In genomic region chr19:14101003-14101545, GRCh38 we compare ENCODE assay signal across 25 cellular contexts. TPM values are rescaled to one million over a fixed set of nuclear protein-coding genes. Genes with fewer than 3 reads are reported as not detected.
DNase-seq lines count a peak whose midpoint lies in the region; ATAC-seq, FAIRE-seq and TF ChIP-seq lines count a peak whose summit lies in the region.
"Had no signal": no experiment of that assay in that cellular context is flagged by ENCODE, and none has a peak within 500 bp of the region (broad histone marks: within the 10 kb centered on the region; RNA-seq: fewer than 3 reads in every experiment).

No MANE protein-coding gene starts in this region.

- H3K36me3 Mint-ChIP-seq in activated naive CD4-positive, alpha-beta T cell treated with anti-CD3 and anti-CD28 coated beads, Interleukin-2, amount 50 U/mL, for 24 hours, result peaks cover 4% of the 10 kb centered on the region
- peaks cover 35% of the 10 kb centered on the region for H3K36me3 Mint-ChIP-seq in nephron progenitor cell (ENCODE audit: low read depth)

- H3K27ac ChIP-seq in HepG2 (ENCODE audit: extremely low read length, insufficient read depth, low read length), result no peak overlapping the region
- H3K27ac ChIP-seq in right lobe of liver, result no peak overlapping the region
- H3K27ac ChIP-seq: A549; BLaER1 treated with 17β-estradiol and CSF1 and Interleukin-3, amounts not matched to agents 10 nM and 100 nM had no signal

- TF ChIP-seq EP300 in HepG2 (IDR thresholded peaks at IDR 0.05; ENCODE audit: low read depth in 2 of 2, low read length in 2 of 2) (no peak), HepG2 (CRISPR knock-in tag; IDR thresholded peaks at IDR 0.05; ENCODE audit: borderline replicate concordance) (no peak)

- in situ Hi-C loops in HepG2 (cut with HindIII; ENCODE audit: extremely low pct_ligation_motif_present, low pct_unique_long_range_greater_than_20kb), result no loop called here

- no peak overlapping the region for H3K9ac ChIP-seq in HepG2 (ENCODE audit: insufficient read depth, low read depth, low read length)

- TF ChIP-seq POLR2A in HepG2 (IDR thresholded peaks at IDR 0.05; ENCODE audit: insufficient read depth in 1 of 2, low read depth in 2 of 2, low read length in 2 of 2) (no peak), right lobe of liver (IDR thresholded peaks at IDR 0.05) (no peak)

- H3K9me3 Mint-ChIP-seq in activated naive CD4-positive, alpha-beta T cell treated with anti-CD3 and anti-CD28 coated beads, Interleukin-2, amount 50 U/mL, for 24 hours, result no peaks in the 10 kb centered on the region
- H3K9me3 Mint-ChIP-seq in nephron progenitor cell, result no peaks in the 10 kb centered on the region
- H3K9me3 Mint-ChIP-seq: CD4-positive, alpha-beta T cell; CD8-positive, alpha-beta memory T cell had no signal

- H3K4me1 ChIP-seq in HepG2 (ENCODE audit: insufficient read depth, low read length) (no peaks in the 10 kb centered on the region), right lobe of liver (no peaks in the 10 kb centered on the region)
- H3K4me1 ChIP-seq: A549, BE2C had no signal

- 100% methylated on average over 5 of the region's 6 CpGs for WGBS in HepG2 (ENCODE audit: low lambda C conversion rate)
- 82% methylated on average over 2 of the region's 6 CpGs for WGBS in right lobe of liver (ENCODE audit: insufficient coverage, low coverage, low lambda C conversion rate, missing lambda C conversion rate)

- CTCF ChIA-PET in HepG2 (lab: Yijun Ruan, JAX; ENCODE audit: low intra/inter-chr PET ratio, low total read pairs), result no interaction called here

- no peak for ATAC-seq in HepG2
- no peak for ATAC-seq in right lobe of liver
- ATAC-seq: A549, GM12878 had no signal

- no TSS peak for BruUV-seq in HepG2 (replicated peaks; lab: Mats Ljungman, UMichigan)

- H3K27me3 Mint-ChIP-seq in activated naive CD4-positive, alpha-beta T cell treated with anti-CD3 and anti-CD28 coated beads, Interleukin-2, amount 50 U/mL, for 24 hours, result no peaks in the 10 kb centered on the region
- H3K27me3 Mint-ChIP-seq in nephron progenitor cell (ENCODE audit: low read depth, poor library complexity), result peaks cover 2% of the 10 kb centered on the region
- H3K27me3 Mint-ChIP-seq: CD4-positive, alpha-beta T cell; CD8-positive, alpha-beta memory T cell had no signal

- H3K4me3 Mint-ChIP-seq in activated naive CD4-positive, alpha-beta T cell treated with anti-CD3 and anti-CD28 coated beads, Interleukin-2, amount 50 U/mL, for 24 hours, result no peak overlapping the region
- no peak overlapping the region for H3K4me3 Mint-ChIP-seq in nephron progenitor cell
- H3K4me3 Mint-ChIP-seq: CD14-positive monocyte; CD4-positive, alpha-beta T cell; CD8-positive, alpha-beta memory T cell had no signal

- H3K9me3 ChIP-seq in HepG2 (ENCODE audit: low read length), result no peaks in the 10 kb centered on the region
- H3K9me3 ChIP-seq in right lobe of liver, result no peaks in the 10 kb centered on the region
- H3K9me3 ChIP-seq: A549; BE2C; BLaER1 treated with 17β-estradiol and CSF1 and Interleukin-3, amounts not matched to agents 10 nM and 100 nM had no signal

- H3K27ac Mint-ChIP-seq in activated naive CD4-positive, alpha-beta T cell treated with anti-CD3 and anti-CD28 coated beads, Interleukin-2, amount 50 U/mL, for 24 hours, result peak overlapping the region; percentile 46
- peak overlapping the region; percentile 48 for H3K27ac Mint-ChIP-seq in nephron progenitor cell
- H3K27ac Mint-ChIP-seq: CD4-positive, alpha-beta T cell had no signal

- FAIRE-seq in HepG2 (lab: Jason Lieb, UNC), result no peak
- FAIRE-seq: A549, D721Med, GM12878, H1 had no signal

- H3K4me1 Mint-ChIP-seq in activated naive CD4-positive, alpha-beta T cell treated with anti-CD3 and anti-CD28 coated beads, Interleukin-2, amount 50 U/mL, for 24 hours, result no peaks in the 10 kb centered on the region
- H3K4me1 Mint-ChIP-seq in nephron progenitor cell, result no peaks in the 10 kb centered on the region
- H3K4me1 Mint-ChIP-seq: CD14-positive monocyte; CD8-positive, alpha-beta memory T cell had no signal

- H3K4me3 ChIP-seq in HepG2 (replicated peaks in 1 of 3; ENCODE audit: insufficient read depth in 1 of 3, low read depth in 2 of 3, low read length in 3 of 3) (no peak overlapping the region), right lobe of liver (no peak overlapping the region)
- H3K4me3 ChIP-seq: A549; BLaER1 treated with 17β-estradiol and CSF1 and Interleukin-3, amounts not matched to agents 10 nM and 100 nM; GM12878 had no signal

- peaks cover 8 to 29% of the 10 kb centered on the region in 2 experiments for H3K36me3 ChIP-seq in HepG2 (replicated peaks in 1 of 2; ENCODE audit: control insufficient read depth in 1 of 2, insufficient read depth in 2 of 2, low read length in 2 of 2)
- peaks cover 0 to 74% (median 27%) of the 10 kb centered on the region in 4 donors for H3K36me3 ChIP-seq in right lobe of liver

- H3K79me2 ChIP-seq in HepG2 (ENCODE audit: insufficient read depth, low read length), result no peaks in the 10 kb centered on the region

- intact Hi-C loops in HepG2 (cut with micrococcal nuclease; ENCODE audit: unreplicated experiment), result no loop called here
- intact Hi-C loops in right lobe of liver (cut with DNase I), result no loop called here

- TF ChIP-seq RAD21 in HepG2 (CRISPR knock-in tag; IDR thresholded peaks at IDR 0.05), result no peak

- no peak overlapping the region for H3K4me2 ChIP-seq in HepG2 (ENCODE audit: low read depth, low read length)
- H3K4me2 ChIP-seq: A549; BLaER1 treated with 17β-estradiol and CSF1 and Interleukin-3, amounts not matched to agents 10 nM and 100 nM had no signal

- H4K20me1 ChIP-seq in HepG2 (ENCODE audit: insufficient read depth, low read length), result no peaks in the 10 kb centered on the region

- H3K27me3 ChIP-seq in HepG2 (ENCODE audit: control insufficient read depth in 1 of 2, insufficient read depth in 2 of 2, low read length in 2 of 2) (no peaks in the 10 kb centered on the region), right lobe of liver (no peaks in the 10 kb centered on the region)
- H3K27me3 ChIP-seq: BE2C; BLaER1 treated with 17β-estradiol and CSF1 and Interleukin-3, amounts not matched to agents 10 nM and 100 nM had no signal

- POLR2A ChIA-PET in HepG2 (lab: Yijun Ruan, JAX), result no interaction called here

- H2AFZ ChIP-seq in HepG2 (ENCODE audit: low read length), result no peak overlapping the region

- DNase-seq in activated naive CD4-positive, alpha-beta T cell treated with anti-CD3 and anti-CD28 coated beads, Interleukin-2, amount 50 U/mL, for 16 hours, result no peak
- DNase-seq in HepG2 (ENCODE audit: low spot score) (no peak), right lobe of liver (no peak), nephron progenitor cell (no peak), GM19240 (ENCODE audit: insufficient read length, low spot score) (no peak), GOT3 (lab: John Stamatoyannopoulos, UW) (no peak)
- DNase-seq: 8988T; ACHN; AML-193; BE2C; CD4-positive, alpha-beta T cell; CD8-positive, alpha-beta memory T cell; DMS 273 treated with DMSO at 0.1 percent for 48 hours; DMS79; EL; GDM1; H7; HCEC 1CT had no signal

- TF ChIP-seq CTCF in HepG2 (CRISPR knock-in tag; IDR thresholded peaks at IDR 0.05) (no peak), right lobe of liver (IDR thresholded peaks at IDR 0.05) (no peak), nephron progenitor cell (IDR thresholded peaks at IDR 0.05) (no peak)

RNA-seq across cellular contexts. Expression of gene SAMD1, which starts 10.5 kb away (rescaled TPM):
- total RNA-seq in HepG2 (2016; rRNA removed; fragmentation: Illumina TruSeq; extraction: Trizol), result 27.0 and 45.0 TPM in 2 replicates
- 16.3 and 17.4 TPM in 2 replicates for total RNA-seq in HepG2 (2016; cell fraction: cytosol; rRNA removed; fragmentation: Illumina TruSeq; extraction: Trizol; ENCODE audit: low read depth)
- 26.7 and 42.1 TPM in 2 replicates for total RNA-seq in HepG2 (2016; cell fraction: insoluble cytoplasmic fraction; rRNA removed; fragmentation: Illumina TruSeq; extraction: Trizol)
- 41.7 and 44.3 TPM in 2 replicates for total RNA-seq in HepG2 (2016; cell fraction: membrane; rRNA removed; fragmentation: Illumina TruSeq; extraction: Trizol)
- total RNA-seq in HepG2 (2016; cell fraction: nucleus; rRNA removed; fragmentation: Illumina TruSeq; extraction: Trizol), result 16.8 and 22.1 TPM in 2 replicates
- 17.5 and 18.9 TPM in 2 replicates for polyA plus RNA-seq in HepG2 (2011; rRNA removed)
- 15.2 and 23.1 TPM in 2 replicates for polyA plus RNA-seq in HepG2 (2011; cell fraction: cytosol; rRNA removed)
- polyA plus RNA-seq in HepG2 (2011; cell fraction: nucleus; rRNA removed), result 29.2 and 34.6 TPM in 2 replicates
- 20.9 and 23.9 TPM in 2 replicates for polyA plus RNA-seq in HepG2 (2012)
- 25.4 and 28.8 TPM in 2 replicates for polyA plus RNA-seq in HepG2 (2016; cell fraction: cytosol; fragmentation: Illumina TruSeq; extraction: Trizol; ENCODE audit: low read depth)
- 41.5 and 54.0 TPM in 2 replicates for polyA plus RNA-seq in HepG2 (2016; cell fraction: insoluble cytoplasmic fraction; fragmentation: Illumina TruSeq; extraction: Trizol; ENCODE audit: low read depth)
- 47.7 and 54.2 TPM in 2 replicates for polyA plus RNA-seq in HepG2 (2016; cell fraction: membrane; fragmentation: Illumina TruSeq; extraction: Trizol; ENCODE audit: low read depth)
- 48.4 and 51.7 TPM in 2 replicates for polyA plus RNA-seq in HepG2 (2016; cell fraction: nucleus; fragmentation: Illumina TruSeq; extraction: Trizol; ENCODE audit: insufficient read depth, low read depth)
- polyA minus RNA-seq in HepG2 (2011; rRNA and poly(A)+ RNA removed; ENCODE audit: low replicate concordance), result 19.3 and 29.7 TPM in 2 replicates
- polyA minus RNA-seq in HepG2 (2011; cell fraction: cytosol; rRNA and poly(A)+ RNA removed), result 18.1 and 18.2 TPM in 2 replicates
- 3.5 and 5.5 TPM in 2 replicates for polyA minus RNA-seq in HepG2 (2011; cell fraction: nucleus; rRNA and poly(A)+ RNA removed)
- total RNA-seq in right lobe of liver, result 10 to 100 TPM in 5 of 6 experiments, 1 to 10 TPM in 1; 10.0 to 25.3 (median 15.6) TPM

RNA-seq across cellular contexts. Expression of gene C19orf67, which starts 15.5 kb away (rescaled TPM):
- total RNA-seq in HepG2 (2016; rRNA removed; fragmentation: Illumina TruSeq; extraction: Trizol) (0.11 TPM in 1 of 2 replicates, not detected in the other), right lobe of liver (under 1 TPM in 1 of 6 experiments, not detected in 5; 0.27 TPM)
- not detected in 2 replicates for total RNA-seq in HepG2 (2016; cell fraction: cytosol; rRNA removed; fragmentation: Illumina TruSeq; extraction: Trizol; ENCODE audit: low read depth)
- total RNA-seq in HepG2 (2016; cell fraction: insoluble cytoplasmic fraction; rRNA removed; fragmentation: Illumina TruSeq; extraction: Trizol), result not detected in 2 replicates
- not detected in 2 replicates for total RNA-seq in HepG2 (2016; cell fraction: membrane; rRNA removed; fragmentation: Illumina TruSeq; extraction: Trizol)
- total RNA-seq in HepG2 (2016; cell fraction: nucleus; rRNA removed; fragmentation: Illumina TruSeq; extraction: Trizol), result 0.66 TPM in 1 of 2 replicates, not detected in the other
- polyA plus RNA-seq in HepG2 (2011; rRNA removed), result 0.32 and 0.69 TPM in 2 replicates
- polyA plus RNA-seq in HepG2 (2011; cell fraction: cytosol; rRNA removed), result 0.22 and 0.56 TPM in 2 replicates
- polyA plus RNA-seq in HepG2 (2011; cell fraction: nucleus; rRNA removed), result 3.7 and 5.8 TPM in 2 replicates
- polyA plus RNA-seq in HepG2 (2012), result 0.12 and 0.36 TPM in 2 replicates
- not detected in 2 replicates for polyA plus RNA-seq in HepG2 (2016; cell fraction: cytosol; fragmentation: Illumina TruSeq; extraction: Trizol; ENCODE audit: low read depth)
- polyA plus RNA-seq in HepG2 (2016; cell fraction: insoluble cytoplasmic fraction; fragmentation: Illumina TruSeq; extraction: Trizol; ENCODE audit: low read depth), result not detected in 2 replicates
- polyA plus RNA-seq in HepG2 (2016; cell fraction: membrane; fragmentation: Illumina TruSeq; extraction: Trizol; ENCODE audit: low read depth), result not detected in 2 replicates
- not detected in 2 replicates for polyA plus RNA-seq in HepG2 (2016; cell fraction: nucleus; fragmentation: Illumina TruSeq; extraction: Trizol; ENCODE audit: insufficient read depth, low read depth)
- 0.21 and 0.56 TPM in 2 replicates for polyA minus RNA-seq in HepG2 (2011; rRNA and poly(A)+ RNA removed; ENCODE audit: low replicate concordance)
- polyA minus RNA-seq in HepG2 (2011; cell fraction: cytosol; rRNA and poly(A)+ RNA removed), result 0.40 TPM in 1 of 2 replicates, not detected in the other
- polyA minus RNA-seq in HepG2 (2011; cell fraction: nucleus; rRNA and poly(A)+ RNA removed), result 1.0 and 1.1 TPM in 2 replicates
- total RNA-seq: CD4-positive, alpha-beta T cell; GM12878; H1 had no signal
- polyA plus RNA-seq: A549; CD14-positive monocyte; CD8-positive, alpha-beta memory T cell had no signal

RNA-seq across cellular contexts. Expression of gene PRKACA, which starts 16.5 kb away (rescaled TPM):
- total RNA-seq in HepG2 (2016; rRNA removed; fragmentation: Illumina TruSeq; extraction: Trizol) (11.0 and 14.0 TPM in 2 replicates), right lobe of liver (10 to 100 TPM; 54.8 to 87.5 (median 63.1) TPM)
- 20.4 and 21.6 TPM in 2 replicates for total RNA-seq in HepG2 (2016; cell fraction: cytosol; rRNA removed; fragmentation: Illumina TruSeq; extraction: Trizol; ENCODE audit: low read depth)
- total RNA-seq in HepG2 (2016; cell fraction: insoluble cytoplasmic fraction; rRNA removed; fragmentation: Illumina TruSeq; extraction: Trizol), result 10.4 and 13.7 TPM in 2 replicates
- 56.9 and 57.5 TPM in 2 replicates for total RNA-seq in HepG2 (2016; cell fraction: membrane; rRNA removed; fragmentation: Illumina TruSeq; extraction: Trizol)
- total RNA-seq in HepG2 (2016; cell fraction: nucleus; rRNA removed; fragmentation: Illumina TruSeq; extraction: Trizol), result 13.6 and 18.3 TPM in 2 replicates
- polyA plus RNA-seq in HepG2 (2011; rRNA removed), result 18.2 and 22.9 TPM in 2 replicates
- 19.3 and 19.7 TPM in 2 replicates for polyA plus RNA-seq in HepG2 (2011; cell fraction: cytosol; rRNA removed)
- 23.6 and 27.0 TPM in 2 replicates for polyA plus RNA-seq in HepG2 (2011; cell fraction: nucleus; rRNA removed)
- polyA plus RNA-seq in HepG2 (2012), result 29.4 and 35.6 TPM in 2 replicates
- polyA plus RNA-seq in HepG2 (2016; cell fraction: cytosol; fragmentation: Illumina TruSeq; extraction: Trizol; ENCODE audit: low read depth), result 60.1 and 74.1 TPM in 2 replicates
- polyA plus RNA-seq in HepG2 (2016; cell fraction: insoluble cytoplasmic fraction; fragmentation: Illumina TruSeq; extraction: Trizol; ENCODE audit: low read depth), result 43.2 and 60.0 TPM in 2 replicates
- 115 and 118 TPM in 2 replicates for polyA plus RNA-seq in HepG2 (2016; cell fraction: membrane; fragmentation: Illumina TruSeq; extraction: Trizol; ENCODE audit: low read depth)
- 46.7 and 48.9 TPM in 2 replicates for polyA plus RNA-seq in HepG2 (2016; cell fraction: nucleus; fragmentation: Illumina TruSeq; extraction: Trizol; ENCODE audit: insufficient read depth, low read depth)
- 29.2 and 31.4 TPM in 2 replicates for polyA minus RNA-seq in HepG2 (2011; rRNA and poly(A)+ RNA removed; ENCODE audit: low replicate concordance)
- polyA minus RNA-seq in HepG2 (2011; cell fraction: cytosol; rRNA and poly(A)+ RNA removed), result 9.8 and 16.4 TPM in 2 replicates
- polyA minus RNA-seq in HepG2 (2011; cell fraction: nucleus; rRNA and poly(A)+ RNA removed), result 9.5 and 17.2 TPM in 2 replicates

RNA-seq across cellular contexts. Expression of gene MISP3, which starts 28.5 kb away (rescaled TPM):
- 5.2 and 5.4 TPM in 2 replicates for total RNA-seq in HepG2 (2016; rRNA removed; fragmentation: Illumina TruSeq; extraction: Trizol)
- 2.1 and 3.4 TPM in 2 replicates for total RNA-seq in HepG2 (2016; cell fraction: cytosol; rRNA removed; fragmentation: Illumina TruSeq; extraction: Trizol; ENCODE audit: low read depth)
- 3.9 and 5.8 TPM in 2 replicates for total RNA-seq in HepG2 (2016; cell fraction: insoluble cytoplasmic fraction; rRNA removed; fragmentation: Illumina TruSeq; extraction: Trizol)
- 2.8 and 4.8 TPM in 2 replicates for total RNA-seq in HepG2 (2016; cell fraction: membrane; rRNA removed; fragmentation: Illumina TruSeq; extraction: Trizol)
- total RNA-seq in HepG2 (2016; cell fraction: nucleus; rRNA removed; fragmentation: Illumina TruSeq; extraction: Trizol), result 3.2 and 5.3 TPM in 2 replicates
- polyA plus RNA-seq in HepG2 (2011; rRNA removed), result 2.5 and 3.4 TPM in 2 replicates
- polyA plus RNA-seq in HepG2 (2011; cell fraction: cytosol; rRNA removed), result 1.6 and 2.3 TPM in 2 replicates
- 13.3 and 13.7 TPM in 2 replicates for polyA plus RNA-seq in HepG2 (2011; cell fraction: nucleus; rRNA removed)
- 5.5 and 5.6 TPM in 2 replicates for polyA plus RNA-seq in HepG2 (2012)
- polyA plus RNA-seq in HepG2 (2016; cell fraction: cytosol; fragmentation: Illumina TruSeq; extraction: Trizol; ENCODE audit: low read depth), result 2.9 and 4.0 TPM in 2 replicates
- 7.1 and 9.0 TPM in 2 replicates for polyA plus RNA-seq in HepG2 (2016; cell fraction: insoluble cytoplasmic fraction; fragmentation: Illumina TruSeq; extraction: Trizol; ENCODE audit: low read depth)
- 3.4 and 4.4 TPM in 2 replicates for polyA plus RNA-seq in HepG2 (2016; cell fraction: membrane; fragmentation: Illumina TruSeq; extraction: Trizol; ENCODE audit: low read depth)
- 11.3 and 12.7 TPM in 2 replicates for polyA plus RNA-seq in HepG2 (2016; cell fraction: nucleus; fragmentation: Illumina TruSeq; extraction: Trizol; ENCODE audit: insufficient read depth, low read depth)
- 0.12 and 1.1 TPM in 2 replicates for polyA minus RNA-seq in HepG2 (2011; rRNA and poly(A)+ RNA removed; ENCODE audit: low replicate concordance)
- 0.79 and 1.1 TPM in 2 replicates for polyA minus RNA-seq in HepG2 (2011; cell fraction: cytosol; rRNA and poly(A)+ RNA removed)
- 1.1 and 1.3 TPM in 2 replicates for polyA minus RNA-seq in HepG2 (2011; cell fraction: nucleus; rRNA and poly(A)+ RNA removed)
- total RNA-seq in right lobe of liver, result 10 to 100 TPM in 1 of 6 experiments, 1 to 10 TPM in 5; 3.6 to 12.0 (median 6.1) TPM

RNA-seq across cellular contexts. Expression of gene ASF1B, which starts 35.3 kb away (rescaled TPM):
- total RNA-seq in HepG2 (2016; rRNA removed; fragmentation: Illumina TruSeq; extraction: Trizol) (21.9 and 24.8 TPM in 2 replicates), right lobe of liver (1 to 10 TPM in 2 of 6 experiments, under 1 TPM in 4; 0.24 to 5.3 (median 0.61) TPM)
- 5.9 and 6.4 TPM in 2 replicates for total RNA-seq in HepG2 (2016; cell fraction: cytosol; rRNA removed; fragmentation: Illumina TruSeq; extraction: Trizol; ENCODE audit: low read depth)
- total RNA-seq in HepG2 (2016; cell fraction: insoluble cytoplasmic fraction; rRNA removed; fragmentation: Illumina TruSeq; extraction: Trizol), result 20.5 and 24.8 TPM in 2 replicates
- 12.0 and 14.5 TPM in 2 replicates for total RNA-seq in HepG2 (2016; cell fraction: membrane; rRNA removed; fragmentation: Illumina TruSeq; extraction: Trizol)
- 10.3 and 10.5 TPM in 2 replicates for total RNA-seq in HepG2 (2016; cell fraction: nucleus; rRNA removed; fragmentation: Illumina TruSeq; extraction: Trizol)
- polyA plus RNA-seq in HepG2 (2011; rRNA removed), result 14.8 and 18.2 TPM in 2 replicates
- 13.8 and 19.3 TPM in 2 replicates for polyA plus RNA-seq in HepG2 (2011; cell fraction: cytosol; rRNA removed)
- polyA plus RNA-seq in HepG2 (2011; cell fraction: nucleus; rRNA removed), result 4.3 and 6.8 TPM in 2 replicates
- polyA plus RNA-seq in HepG2 (2012), result 6.4 and 10.7 TPM in 2 replicates
- 4.1 TPM in 2 replicates for polyA plus RNA-seq in HepG2 (2016; cell fraction: cytosol; fragmentation: Illumina TruSeq; extraction: Trizol; ENCODE audit: low read depth)
- polyA plus RNA-seq in HepG2 (2016; cell fraction: insoluble cytoplasmic fraction; fragmentation: Illumina TruSeq; extraction: Trizol; ENCODE audit: low read depth), result 26.0 and 31.2 TPM in 2 replicates
- 9.5 and 9.9 TPM in 2 replicates for polyA plus RNA-seq in HepG2 (2016; cell fraction: membrane; fragmentation: Illumina TruSeq; extraction: Trizol; ENCODE audit: low read depth)
- 24.7 and 25.7 TPM in 2 replicates for polyA plus RNA-seq in HepG2 (2016; cell fraction: nucleus; fragmentation: Illumina TruSeq; extraction: Trizol; ENCODE audit: insufficient read depth, low read depth)
- 16.4 and 182 TPM in 2 replicates for polyA minus RNA-seq in HepG2 (2011; rRNA and poly(A)+ RNA removed; ENCODE audit: low replicate concordance)
- 8.5 and 13.4 TPM in 2 replicates for polyA minus RNA-seq in HepG2 (2011; cell fraction: cytosol; rRNA and poly(A)+ RNA removed)
- 3.2 and 3.4 TPM in 2 replicates for polyA minus RNA-seq in HepG2 (2011; cell fraction: nucleus; rRNA and poly(A)+ RNA removed)
